9 cellular contexts compared by ENCODE assay signal in the genomic region with DNA sequence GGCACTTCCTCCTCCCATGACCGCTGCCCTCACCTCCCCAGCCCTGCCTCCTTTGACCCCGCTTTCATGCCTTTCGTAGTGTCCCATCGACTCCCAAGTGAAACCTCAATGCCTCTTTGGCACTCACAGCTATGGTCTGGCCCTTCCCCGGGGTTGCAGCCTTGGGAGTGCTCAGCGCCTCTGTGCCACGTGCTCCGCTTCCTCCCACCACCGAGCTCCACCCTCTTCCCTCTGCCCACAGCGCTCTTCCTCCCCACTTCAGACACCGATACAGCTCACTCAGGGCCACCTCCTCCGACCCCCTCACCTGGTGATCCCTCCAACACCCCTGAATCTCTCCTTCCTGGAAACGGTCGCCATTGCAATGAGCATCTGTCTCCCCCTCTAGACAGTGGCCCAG. TPM values are rescaled to one million over a fixed set of nuclear protein-coding genes. Genes with fewer than 3 reads are reported as not detected.
DNase-seq lines count a peak whose midpoint lies in the region; ATAC-seq and TF ChIP-seq lines count a peak whose summit lies in the region.
"Had no signal": no experiment of that assay in that cellular context is flagged by ENCODE, and none has a peak within 500 bp of the region (broad histone marks: within the 10 kb centered on the region; RNA-seq: fewer than 3 reads in every experiment).

No MANE protein-coding gene starts in this region.

- H3K36me3 ChIP-seq in left ventricle myocardium inferior (no peaks in the 10 kb centered on the region), WERI-Rb-1 (no peaks in the 10 kb centered on the region)

- H3K4me1 ChIP-seq in left ventricle myocardium inferior = peaks cover 56% of the 10 kb centered on the region

- TF ChIP-seq CTCF in left ventricle myocardium inferior (IDR thresholded peaks at IDR 0.05; ENCODE audit: borderline replicate concordance) = no peak
- TF ChIP-seq CTCF in WERI-Rb-1 (IDR thresholded peaks at IDR 0.05; ENCODE audit: low read depth, low read length) = no peak

- H3K4me3 ChIP-seq in left ventricle myocardium inferior = peak overlapping the region; percentile 14
- no peak overlapping the region for H3K4me3 ChIP-seq in WERI-Rb-1 (ENCODE audit: low read depth, low read length)

- H3K9me3 ChIP-seq in left ventricle myocardium inferior (replicated peaks) (no peaks in the 10 kb centered on the region), WERI-Rb-1 (ENCODE audit: severe bottlenecking) (no peaks in the 10 kb centered on the region)

- H3K27me3 ChIP-seq in left ventricle myocardium inferior (ENCODE audit: low read depth) (no peaks in the 10 kb centered on the region), WERI-Rb-1 (ENCODE audit: insufficient read depth, low read depth, severe bottlenecking) (no peaks in the 10 kb centered on the region)

- peak overlapping the region; percentile 74 for H3K27ac ChIP-seq in left ventricle myocardium inferior (replicated peaks)
- H3K27ac ChIP-seq in WERI-Rb-1 = no peak overlapping the region

- intact Hi-C loops in left ventricle myocardium inferior (cut with micrococcal nuclease) = no loop called here

- DNase-seq in GM03348 (ENCODE audit: low spot score) = peak; percentile 72
- DNase-seq in activated T-cell treated with anti-CD3 and anti-CD28 coated beads for 4 hours = peak; percentile 38
- peak; percentile 63 for DNase-seq in left ventricle myocardium inferior
- peak; percentile 51 to 69 for DNase-seq in stimulated activated CD4-positive, alpha-beta T cell treated with anti-CD3 and anti-CD28 coated beads, Interleukin-4, amount 100 ng/mL, for 4 hours
- DNase-seq in DMS153 (lab: John Stamatoyannopoulos, UW) = no peak
- no peak for DNase-seq in WERI-Rb-1

- ATAC-seq in HG02981 (IDR thresholded peaks at IDR 0.05; ENCODE audit: unreplicated experiment) (no peak), HG02885 (IDR thresholded peaks at IDR 0.05; ENCODE audit: poor library complexity, unreplicated experiment) (no peak)

RNA-seq across cellular contexts. Expression of a gene that starts 16.6 kb away (rescaled TPM):
- total RNA-seq in left ventricle myocardium inferior = not detected
- total RNA-seq: M059J had no signal

Comparison
In these comparisons a context has a peak if more than half of its experiments do, and no peak if none do; other contexts are left out.
1. DNase-seq: peak in GM03348 (single experiment), activated T-cell treated with anti-CD3 and anti-CD28 coated beads for 4 hours (single experiment), left ventricle myocardium inferior (single experiment) and stimulated activated CD4-positive, alpha-beta T cell treated with anti-CD3 and anti-CD28 coated beads, Interleukin-4, amount 100 ng/mL, for 4 hours (2 of 2); none in DMS153 (single experiment) and WERI-Rb-1 (single experiment).